In the genomic region with DNA sequence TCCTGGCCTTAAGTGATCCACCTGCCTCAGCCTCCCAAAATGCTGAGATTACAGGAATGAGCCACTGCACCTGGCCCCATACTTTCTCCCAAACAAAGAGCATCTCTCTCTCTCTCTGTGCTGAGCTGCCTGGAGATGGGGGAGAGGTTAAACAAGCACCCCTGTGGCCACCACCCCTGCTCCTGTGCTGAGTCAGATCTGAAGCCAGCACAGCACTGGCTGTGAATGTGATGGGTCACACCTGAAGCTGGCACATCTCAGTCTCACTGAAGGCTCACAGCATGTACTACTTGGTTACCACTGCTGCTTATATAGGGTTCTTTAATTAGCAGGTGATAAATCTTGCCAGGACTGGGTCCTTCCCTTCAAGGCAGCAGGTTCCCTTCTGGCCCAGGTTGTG, we compare ENCODE assay signal across 25 cellular contexts. TPM values are rescaled to one million over a fixed set of nuclear protein-coding genes. Genes with fewer than 3 reads are reported as not detected.
DNase-seq lines count a peak whose midpoint lies in the region; ATAC-seq and TF ChIP-seq lines count a peak whose summit lies in the region.
"Had no signal": no experiment of that assay in that cellular context is flagged by ENCODE, and none has a peak within 500 bp of the region (broad histone marks: within the 10 kb centered on the region; RNA-seq: fewer than 3 reads in every experiment).

No MANE protein-coding gene starts in this region.

- intact Hi-C loops in left ventricle myocardium inferior (cut with micrococcal nuclease) = no loop called here
- intact Hi-C loops in left cardiac atrium (cut with DNase I) = no loop called here

- no peak for TF ChIP-seq CTCF in left ventricle myocardium inferior (IDR thresholded peaks at IDR 0.05; ENCODE audit: borderline replicate concordance)
- TF ChIP-seq CTCF in epithelial cell of esophagus (IDR thresholded peaks at IDR 0.05; ENCODE audit: insufficient read depth, low read depth, low read length, missing control alignments) = no peak
- no peak for TF ChIP-seq CTCF in tibial nerve (IDR thresholded peaks at IDR 0.05)

- ATAC-seq in left cardiac atrium (no peak), GM21825 (IDR thresholded peaks at IDR 0.05; ENCODE audit: unreplicated experiment) (no peak)
- ATAC-seq: mucosa of descending colon had no signal

- TF ChIP-seq EP300 in tibial nerve (IDR thresholded peaks at IDR 0.05) = no peak

- H3K4me1 ChIP-seq in left ventricle myocardium inferior (peaks cover 36% of the 10 kb centered on the region), tibial nerve (peaks cover 0 to 15% (median 3%) of the 10 kb centered on the region in 4 donors)
- H3K4me1 ChIP-seq: BLaER1 had no signal

- H3K36me3 ChIP-seq in left ventricle myocardium inferior (peaks cover 6% of the 10 kb centered on the region), tibial nerve (no peaks in the 10 kb centered on the region)
- H3K36me3 ChIP-seq: BLaER1, ovary, upper lobe of left lung, WERI-Rb-1 had no signal

- no peak overlapping the region for H3K4me3 ChIP-seq in left ventricle myocardium inferior
- H3K4me3 ChIP-seq in epithelial cell of esophagus (ENCODE audit: low read length) = no peak overlapping the region
- H3K4me3 ChIP-seq in tibial nerve = no peak overlapping the region
- H3K4me3 ChIP-seq: BLaER1, GM23248, mucosa of descending colon, ovary, skin epidermis, upper lobe of left lung had no signal

- H3K27ac ChIP-seq in left ventricle myocardium inferior (replicated peaks) (peak overlapping the region; percentile 98), tibial nerve (no peak overlapping the region)
- H3K27ac ChIP-seq: BLaER1, GM23248, HL-60, ovary, skin epidermis, upper lobe of left lung, WERI-Rb-1 had no signal

- no peak for TF ChIP-seq POLR2A in tibial nerve (IDR thresholded peaks at IDR 0.05)

- no peaks in the 10 kb centered on the region for H3K27me3 ChIP-seq in left ventricle myocardium inferior (ENCODE audit: low read depth)
- no peaks in the 10 kb centered on the region for H3K27me3 ChIP-seq in tibial nerve
- H3K27me3 ChIP-seq: BLaER1, ovary, upper lobe of left lung had no signal

- H3K9me3 ChIP-seq in left ventricle myocardium inferior (replicated peaks) (peaks cover 25% of the 10 kb centered on the region), tibial nerve (peaks cover 0 to 5% (median 0%) of the 10 kb centered on the region in 4 donors)
- H3K9me3 ChIP-seq: ovary, upper lobe of left lung had no signal

- DNase-seq in left ventricle myocardium inferior = no peak
- no peak for DNase-seq in left cardiac atrium
- DNase-seq in M059J (ENCODE audit: low read depth) = peak; percentile 57
- DNase-seq in epithelial cell of esophagus (ENCODE audit: low read depth) = peak; percentile 62
- DNase-seq in C1 segment of cervical spinal cord (lab: John Stamatoyannopoulos, UW) = no peak
- DNase-seq in tibial nerve (ENCODE audit: low spot score in 2 of 2) = no peak
- DNase-seq: activated CD4-positive, alpha-beta T cell treated with anti-CD3 and anti-CD28 coated beads, Interleukin-2, amount 50 U/mL, for 48 hours; activated gamma-delta T cell treated with Interleukin-2 at 50 U/mL for 16 hours; GF-D8; GM23248; Kasumi-1; mucosa of descending colon; NCI-H524; NK-92 treated with Interleukin-12 subunit alpha and Interleukin-12 subunit beta, amount 100 ng/mL, for 24 hours; ovary; retina; SIG-M5; SW 1271; T-helper 9 cell; upper lobe of left lung; WERI-Rb-1 had no signal

RNA-seq across cellular contexts. Expression of gene WEE1, which starts 10.8 kb away (rescaled TPM):
- total RNA-seq in left ventricle myocardium inferior (41.8 TPM), left cardiac atrium (10 to 100 TPM; 25.3 to 53.7 TPM), tibial nerve (10 to 100 TPM; 19.2 to 32.4 (median 22.2) TPM)
- total RNA-seq in M059J (2014; rRNA removed; shearing (Covaris generic)) = 72.7 and 74.8 TPM in 2 replicates

Comparison
In these comparisons a context has a peak if more than half of its experiments do, and no peak if none do; other contexts are left out.
1. DNase-seq: peak in M059J (single experiment) and epithelial cell of esophagus (single experiment); none in left ventricle myocardium inferior (single experiment), left cardiac atrium (single experiment), C1 segment of cervical spinal cord (0 of 14) and tibial nerve (0 of 2).